ENCODE assay signal across 9 cellular contexts in the genomic region with DNA sequence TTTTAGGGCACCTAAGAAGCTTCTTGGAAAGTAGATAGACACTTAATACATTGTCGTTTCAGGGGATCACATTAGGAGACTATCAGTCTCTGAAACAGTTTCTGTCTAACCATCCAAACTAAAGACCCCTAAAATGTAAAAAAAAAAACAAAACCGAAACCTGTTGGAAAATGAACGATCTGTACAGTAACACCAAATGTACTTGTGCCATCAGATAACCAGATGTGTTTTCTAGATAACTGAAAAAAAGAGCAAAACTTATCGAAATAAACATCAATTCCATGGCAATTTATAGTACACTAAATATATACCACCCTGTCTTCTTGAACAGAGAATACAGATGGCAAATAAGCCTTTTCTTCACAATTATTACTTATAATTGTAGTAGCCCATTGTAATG. TPM values are rescaled to one million over a fixed set of nuclear protein-coding genes. Genes with fewer than 3 reads are reported as not detected.
DNase-seq lines count a peak whose midpoint lies in the region; ATAC-seq, FAIRE-seq and TF ChIP-seq lines count a peak whose summit lies in the region.
"Had no signal": no experiment of that assay in that cellular context is flagged by ENCODE, and none has a peak within 500 bp of the region (broad histone marks: within the 10 kb centered on the region; RNA-seq: fewer than 3 reads in every experiment).

No MANE protein-coding gene starts in this region.

- H3K9me3 Mint-ChIP-seq in astrocyte (ENCODE audit: unreplicated experiment): no peaks in the 10 kb centered on the region

- H3K79me2 ChIP-seq in astrocyte (ENCODE audit: insufficient read depth, low read length): peaks cover 72% of the 10 kb centered on the region

- intact Hi-C loops in lower lobe of right lung (cut with DNase I): no loop called here

- peaks cover 64% of the 10 kb centered on the region for H4K20me1 ChIP-seq in BLaER1
- peaks cover 56% of the 10 kb centered on the region for H4K20me1 ChIP-seq in astrocyte (ENCODE audit: insufficient read depth, low read length)

- H3K27ac ChIP-seq in BLaER1 (no peak overlapping the region; the same call in 1 of the 2 replicates), HL-60 (replicated peaks) (peak overlapping the region; percentile 87), astrocyte (ENCODE audit: low read depth, low read length) (no peak overlapping the region), lower lobe of right lung (no peak overlapping the region)

- peaks cover 18% of the 10 kb centered on the region for H3K4me1 Mint-ChIP-seq in astrocyte (ENCODE audit: low read depth, unreplicated experiment)

- H3K4me3 ChIP-seq in BLaER1 (peak overlapping the region; percentile 76), HL-60 (replicated peaks; ENCODE audit: insufficient read depth, low read length) (peak overlapping the region; percentile 85), astrocyte (ENCODE audit: insufficient read depth, low read depth, low read length) (peak overlapping the region; percentile 94), lower lobe of right lung (peak overlapping the region; percentile 83)

- H3K4me1 ChIP-seq in BLaER1: peaks cover 40% of the 10 kb centered on the region
- H3K4me1 ChIP-seq in astrocyte (ENCODE audit: insufficient read depth, low read length): peaks cover 4% of the 10 kb centered on the region
- peaks cover 15% of the 10 kb centered on the region for H3K4me1 ChIP-seq in lower lobe of right lung

- no peak overlapping the region for H3K27ac Mint-ChIP-seq in astrocyte (ENCODE audit: unreplicated experiment)

- H3K4me3 Mint-ChIP-seq in astrocyte (ENCODE audit: unreplicated experiment): peak overlapping the region; percentile 92

- no peaks in the 10 kb centered on the region for H3K27me3 Mint-ChIP-seq in astrocyte (ENCODE audit: low read depth, unreplicated experiment)

- ATAC-seq in lower lobe of right lung (no peak), GM21390 (IDR thresholded peaks at IDR 0.05; ENCODE audit: unreplicated experiment) (no peak), HG03565 (IDR thresholded peaks at IDR 0.05; ENCODE audit: unreplicated experiment) (no peak)

- peak overlapping the region; percentile 91; the same call in 1 of the 2 replicates for H3K9ac ChIP-seq in BLaER1
- H3K9ac ChIP-seq in astrocyte (ENCODE audit: low read length): peak overlapping the region; percentile 96

- FAIRE-seq in astrocyte (lab: Jason Lieb, UNC): no peak

- peak overlapping the region; percentile 90 for H3K4me2 ChIP-seq in BLaER1
- H3K4me2 ChIP-seq in astrocyte (ENCODE audit: low read length): peak overlapping the region; percentile 87

- TF ChIP-seq CTCF in HL-60 (IDR thresholded peaks at IDR 0.05; ENCODE audit: insufficient read depth, low read length) (no peak), astrocyte (IDR thresholded peaks at IDR 0.05; ENCODE audit: insufficient read depth, low read depth, low read length) (no peak), lower lobe of right lung (IDR thresholded peaks at IDR 0.05) (no peak)

- H3K36me3 Mint-ChIP-seq in astrocyte (ENCODE audit: low read depth, unreplicated experiment): peaks cover 20% of the 10 kb centered on the region

- no peaks in the 10 kb centered on the region for H3K27me3 ChIP-seq in BLaER1
- H3K27me3 ChIP-seq in HL-60 (ENCODE audit: insufficient read depth, poor library complexity, severe bottlenecking): no peaks in the 10 kb centered on the region
- H3K27me3 ChIP-seq in astrocyte (ENCODE audit: insufficient read depth, low read length): no peaks in the 10 kb centered on the region
- H3K27me3 ChIP-seq in lower lobe of right lung (ENCODE audit: low read depth): no peaks in the 10 kb centered on the region

- H3K9me3 ChIP-seq in BLaER1 (no peaks in the 10 kb centered on the region), astrocyte (ENCODE audit: insufficient read depth, low read depth, low read length) (no peaks in the 10 kb centered on the region), lower lobe of right lung (no peaks in the 10 kb centered on the region)

- no peak overlapping the region for H2AFZ ChIP-seq in astrocyte (ENCODE audit: low read depth, low read length)

- DNase-seq in HL-60 (ENCODE audit: low read depth in 1 of 2, low spot score in 1 of 2) (no peak), astrocyte (ENCODE audit: low read depth) (no peak), lower lobe of right lung (no peak), AG08395 (ENCODE audit: low spot score) (no peak)
- DNase-seq in activated effector memory CD4-positive, alpha-beta T cell treated with anti-CD3 and anti-CD28 coated beads, Interleukin-2, amount 50 U/mL, for 16 hours: no peak

- peaks cover 42% of the 10 kb centered on the region for H3K36me3 ChIP-seq in BLaER1
- H3K36me3 ChIP-seq in astrocyte (ENCODE audit: insufficient read depth, low read length): peaks cover 29% of the 10 kb centered on the region
- H3K36me3 ChIP-seq in lower lobe of right lung: peaks cover 41% of the 10 kb centered on the region

RNA-seq across cellular contexts. Expression of a gene that starts 2.0 kb away (rescaled TPM):
- total RNA-seq in astrocyte (698 and 775 TPM in 2 replicates), lower lobe of right lung (382 TPM)

RNA-seq across cellular contexts. Expression of a gene that starts 50.9 kb away (rescaled TPM):
- total RNA-seq in astrocyte (not detected in 2 replicates), lower lobe of right lung (not detected)
- total RNA-seq: LHCN-M2 had no signal
